8 cellular contexts compared by ENCODE assay signal in the genomic region with DNA sequence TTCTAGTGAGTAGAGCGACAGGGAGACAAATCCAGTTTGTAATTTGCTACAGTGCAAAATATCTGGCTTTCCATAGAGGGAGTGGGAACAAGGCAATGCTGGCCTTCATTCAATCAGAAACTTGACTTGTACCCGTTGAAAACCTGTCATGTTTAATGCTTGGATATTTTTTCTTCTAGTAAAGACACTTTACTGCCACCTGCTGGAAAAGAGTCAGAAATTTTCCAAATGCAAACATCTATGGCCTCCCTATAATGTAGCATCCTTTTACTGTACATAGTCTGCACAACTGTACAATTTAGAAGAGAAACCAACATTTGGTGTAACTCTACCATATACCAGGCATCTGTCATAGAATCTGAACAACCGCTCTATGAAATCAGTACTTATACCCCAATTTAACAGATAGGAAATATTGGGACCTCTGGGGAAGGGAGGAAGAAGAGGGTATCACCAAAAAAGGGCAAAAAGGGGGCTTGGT. TPM values are rescaled to one million over a fixed set of nuclear protein-coding genes. Genes with fewer than 3 reads are reported as not detected.
A peak's percentile ranks its signal among the peaks of the same experiment; 100 is the strongest.
DNase-seq lines count a peak whose midpoint lies in the region; ATAC-seq, FAIRE-seq and TF ChIP-seq lines count a peak whose summit lies in the region.

No MANE protein-coding gene starts in this region.

- DNase-seq in COR-L47 (lab: John Stamatoyannopoulos, UW) = peak; percentile 49
- DNase-seq in GM23248 = peak; percentile 74
- DNase-seq in NCI-H2227 (lab: John Stamatoyannopoulos, UW; ENCODE audit: unreplicated experiment) = peak; percentile 79
- DNase-seq in activated T-cell treated with anti-CD3 and anti-CD28 coated beads, Interleukin-2, amount 50 U/mL, for 24 hours = no peak
- DNase-seq in frontal cortex (ENCODE audit: low spot score in 2 of 2) = peak; percentile 6 to 52
- no peak for DNase-seq in psoas muscle
- DNase-seq in cortex of kidney (lab: John Stamatoyannopoulos, UW) = no peak

- H3K27ac Mint-ChIP-seq in activated T-cell treated with anti-CD3 and anti-CD28 coated beads, Interleukin-2, amount 50 U/mL, for 24 hours = peak overlapping the region; percentile 11

- H3K9me3 Mint-ChIP-seq in activated T-cell treated with anti-CD3 and anti-CD28 coated beads, Interleukin-2, amount 50 U/mL, for 24 hours = no peaks in the 10 kb centered on the region

- no peaks in the 10 kb centered on the region for H3K27me3 ChIP-seq in GM23248 (replicated peaks; ENCODE audit: insufficient read depth)
- H3K27me3 ChIP-seq in psoas muscle (ENCODE audit: insufficient read depth in 3 of 3, low read length in 2 of 3) = no peaks in the 10 kb centered on the region

- no peak overlapping the region for H2AFZ ChIP-seq in GM23248

- peaks cover 44% of the 10 kb centered on the region for H3F3A ChIP-seq in GM23248 (ENCODE audit: insufficient read depth)

- ATAC-seq in psoas muscle = peak; percentile 48 to 70 (median 56)
- no peak for ATAC-seq in HG03196 (IDR thresholded peaks at IDR 0.05; ENCODE audit: unreplicated experiment)

- intact Hi-C loops in psoas muscle (cut with DNase I) = loop anchor here (1.0 to 10.0 kb wide), 4 partner anchors 72 to 125 kb away; partner anchors contain the start of gene RBCK1 (in 2 of the 2)

- 0 out of 2 replicates have a peak overlapping the region, but pooled peaks have one; percentile 42 for H3K9ac ChIP-seq in GM23248

- whole genome bisulfite sequencing in GM23248 (ENCODE audit: low coverage in 1 of 2, low lambda C conversion rate in 2 of 2, missing lambda C conversion rate in 2 of 2), 2 experiments = 59 to 63% methylated on average over 3 of the region's 3 CpGs
- WGBS in psoas muscle, 3 donors = 37 to 52% (median 45%) methylated on average over 3 of the region's 3 CpGs

- no peak for FAIRE-seq in frontal cortex (lab: Jason Lieb, UNC)

- H3K4me3 ChIP-seq in GM23248 (no peak overlapping the region), psoas muscle (no peak overlapping the region)

- H3K4me3 Mint-ChIP-seq in activated T-cell treated with anti-CD3 and anti-CD28 coated beads, Interleukin-2, amount 50 U/mL, for 24 hours = no peak overlapping the region

- H3K36me3 ChIP-seq in GM23248 (ENCODE audit: low read depth) (peaks cover 36% of the 10 kb centered on the region), psoas muscle (ENCODE audit: insufficient read depth in 1 of 2, low read depth in 1 of 2) (peaks cover 6 to 38% of the 10 kb centered on the region in 2 donors)

- H3K27ac ChIP-seq in GM23248 = peak overlapping the region; percentile 48
- no peak overlapping the region for H3K27ac ChIP-seq in psoas muscle

- no peaks in the 10 kb centered on the region for H3K27me3 Mint-ChIP-seq in activated T-cell treated with anti-CD3 and anti-CD28 coated beads, Interleukin-2, amount 50 U/mL, for 24 hours

- no peaks in the 10 kb centered on the region for H4K20me1 ChIP-seq in GM23248 (ENCODE audit: insufficient read depth)

- peak; percentile 66 for TF ChIP-seq CTCF in psoas muscle (IDR thresholded peaks at IDR 0.05)

- no peaks in the 10 kb centered on the region for H3K9me2 ChIP-seq in GM23248 (ENCODE audit: insufficient read depth)

- H3K79me2 ChIP-seq in GM23248 (ENCODE audit: insufficient read depth) = no peaks in the 10 kb centered on the region

- H3K36me3 Mint-ChIP-seq in activated T-cell treated with anti-CD3 and anti-CD28 coated beads, Interleukin-2, amount 50 U/mL, for 24 hours (ENCODE audit: low read depth) = peaks cover 85% of the 10 kb centered on the region

- no peaks in the 10 kb centered on the region for H3K9me3 ChIP-seq in GM23248 (ENCODE audit: low read depth)
- H3K9me3 ChIP-seq in psoas muscle = no peaks in the 10 kb centered on the region

- H3K4me2 ChIP-seq in GM23248 (ENCODE audit: unreplicated experiment) = no peak overlapping the region

- H3K4me1 Mint-ChIP-seq in activated T-cell treated with anti-CD3 and anti-CD28 coated beads, Interleukin-2, amount 50 U/mL, for 24 hours (ENCODE audit: low read depth) = peaks cover 32% of the 10 kb centered on the region

- peaks cover 17% of the 10 kb centered on the region for H3K4me1 ChIP-seq in GM23248 (ENCODE audit: insufficient read depth)
- peaks cover 9% of the 10 kb centered on the region for H3K4me1 ChIP-seq in psoas muscle

- in situ Hi-C loops in GM23248 (cut with MboI) = loop anchor here (5.0 kb wide), 1 partner anchor 127 kb away; no protein-coding TSS in a partner anchor

RNA-seq across cellular contexts. Expression of gene TBC1D20, which starts 16.7 kb away (rescaled TPM):
- total RNA-seq in GM23248 (2014; rRNA removed; shearing (Covaris generic)) = 43.3 and 51.4 TPM in 2 replicates
- 31.0 and 33.0 TPM in 2 replicates for polyA plus RNA-seq in GM23248 (2016; fragmentation: Nextera tagmentation; extraction: Ambion mirVana)
- total RNA-seq in frontal cortex = 12.6 TPM
- total RNA-seq in psoas muscle = 10 to 100 TPM; 23.9 to 31.4 (median 29.3) TPM
- 10 to 100 TPM; 16.6 to 29.2 (median 21.1) TPM for polyA plus RNA-seq in psoas muscle

Comparison
In these comparisons a context has a peak if more than half of its experiments do, and no peak if none do; other contexts are left out.
1. DNase-seq: peak in COR-L47 (single experiment), GM23248 (single experiment), NCI-H2227 (single experiment) and frontal cortex (2 of 2); none in activated T-cell treated with anti-CD3 and anti-CD28 coated beads, Interleukin-2, amount 50 U/mL, for 24 hours (single experiment), psoas muscle (0 of 2) and cortex of kidney (single experiment).